In the genomic region with DNA sequence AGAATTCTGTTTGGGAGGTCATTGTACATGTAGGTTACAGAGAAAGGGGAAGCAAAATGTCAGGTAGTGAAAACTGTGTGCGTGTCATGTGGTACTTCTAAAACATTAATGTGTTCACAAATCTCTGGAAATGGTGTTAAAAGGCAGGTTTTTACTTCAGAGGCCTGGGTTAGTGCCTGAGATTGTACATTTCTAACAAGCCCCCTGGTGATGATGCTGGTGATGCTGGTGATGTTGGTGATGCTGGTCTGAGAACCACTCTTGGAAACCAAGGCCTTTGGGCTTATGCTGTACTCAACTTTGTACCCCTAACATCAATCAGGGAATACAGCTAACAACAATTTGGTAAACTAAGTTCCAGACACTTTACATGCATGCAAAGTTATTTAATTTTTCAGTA, we compare ENCODE assay signal across 19 cellular contexts.
"Had no signal": no experiment of that assay in that cellular context is flagged by ENCODE, and none has a peak within 500 bp of the region (broad histone marks: within the 10 kb centered on the region; RNA-seq: fewer than 3 reads in every experiment).

No MANE protein-coding gene starts in this region.

- H3K27ac ChIP-seq: Peyer's patch, RWPE1, SJCRH30 had no signal

- H3K4me3 ChIP-seq: Peyer's patch, SJCRH30 had no signal

- H3K9me3 ChIP-seq: Peyer's patch, SJCRH30 had no signal

- H3K27me3 ChIP-seq: Peyer's patch, SJCRH30 had no signal

- H3K9me3 Mint-ChIP-seq: activated naive CD8-positive, alpha-beta T cell treated with anti-CD3 and anti-CD28 coated beads, Interleukin-2, amount 10 ng/mL, durations not matched to agents 7 days and 5 days had no signal

- H3K4me1 Mint-ChIP-seq: activated naive CD8-positive, alpha-beta T cell treated with anti-CD3 and anti-CD28 coated beads, Interleukin-2, amount 10 ng/mL, durations not matched to agents 7 days and 5 days had no signal

- H3K4me1 ChIP-seq: Peyer's patch, SJCRH30 had no signal

- H3K36me3 Mint-ChIP-seq: activated naive CD8-positive, alpha-beta T cell treated with anti-CD3 and anti-CD28 coated beads, Interleukin-2, amount 10 ng/mL, durations not matched to agents 7 days and 5 days; brain had no signal

- H3K27me3 Mint-ChIP-seq: activated naive CD8-positive, alpha-beta T cell treated with anti-CD3 and anti-CD28 coated beads, Interleukin-2, amount 10 ng/mL, durations not matched to agents 7 days and 5 days; brain had no signal

- H3K36me3 ChIP-seq: Peyer's patch, SJCRH30 had no signal

- DNase-seq: activated CD4-positive, alpha-beta T cell treated with anti-CD3 and anti-CD28 coated beads for 48 hours; activated CD4-positive, alpha-beta T cell treated with anti-CD3 and anti-CD28 coated beads, Interleukin-2, amount 50 U/mL, for 4 hours; activated CD4-positive, CD25-positive, alpha-beta regulatory T cell treated with anti-CD3 and anti-CD28 coated beads, Interleukin-2, amount 50 U/mL, for 72 hours; activated CD8-positive, alpha-beta memory T cell treated with anti-CD3 and anti-CD28 coated beads, Interleukin-2, amount 50 U/mL, for 48 hours; activated CD8-positive, alpha-beta T cell treated with anti-CD3 and anti-CD28 coated beads, Interleukin-2, amount 10 ng/mL, durations not matched to agents 7 days and 5 days; activated naive CD4-positive, alpha-beta T cell treated with anti-CD3 and anti-CD28 coated beads, Interleukin-2, amount 50 U/mL, for 16 hours; activated naive CD8-positive, alpha-beta T cell treated with anti-CD3 and anti-CD28 coated beads, Interleukin-2, amount 10 ng/mL, durations not matched to agents 7 days and 5 days; activated T-cell treated with anti-CD3 and anti-CD28 coated beads, Interleukin-2, amount 50 U/mL, for 1 hour; MM.1S; NCI-H1105; NCI-H1436; NCI-H1694 treated with DMSO at 0.1 percent for 48 hours; NCI-H2029 treated with DMSO at 0.1 percent for 48 hours; NCI-H510A treated with DMSO at 0.1 percent for 48 hours; Peyer's patch; SJCRH30 had no signal

- ATAC-seq: activated CD8-positive, alpha-beta T cell treated with anti-CD3 and anti-CD28 coated beads, Interleukin-2, amount 10 ng/mL, durations not matched to agents 7 days and 5 days had no signal

- H3K27ac Mint-ChIP-seq: activated CD8-positive, alpha-beta T cell treated with anti-CD3 and anti-CD28 coated beads, Interleukin-2, amount 10 ng/mL, durations not matched to agents 7 days and 5 days; activated naive CD8-positive, alpha-beta T cell treated with anti-CD3 and anti-CD28 coated beads, Interleukin-2, amount 10 ng/mL, durations not matched to agents 7 days and 5 days; T-helper 1 cell treated with Interleukin-12 subunit alpha and Interleukin-12 subunit beta and Interleukin-4 antibody, amounts not matched to agents 30 μg/mL and 1 μg/mL, for 36 hours had no signal

- H3K4me3 Mint-ChIP-seq: activated CD8-positive, alpha-beta T cell treated with anti-CD3 and anti-CD28 coated beads, Interleukin-2, amount 10 ng/mL, durations not matched to agents 7 days and 5 days; activated naive CD8-positive, alpha-beta T cell treated with anti-CD3 and anti-CD28 coated beads, Interleukin-2, amount 10 ng/mL, durations not matched to agents 7 days and 5 days; brain; T-helper 1 cell treated with Interleukin-12 subunit alpha and Interleukin-12 subunit beta and Interleukin-4 antibody, amounts not matched to agents 30 μg/mL and 1 μg/mL, for 36 hours had no signal
